ENCODE assay signal across 1 cellular context in genomic region chr2:134119672-134120159, GRCh38.
A peak's percentile ranks its signal among the peaks of the same experiment; 100 is the strongest.
TF ChIP-seq lines count a peak whose summit lies in the region.

No MANE protein-coding gene starts in this region.

TF ChIP-seq in HepG2, 621 proteins besides CTCF, POLR2A, EP300 and RAD21 (continued from another document and continues in another):
- TF ChIP-seq ZBTB4 (CRISPR knock-in tag; IDR thresholded peaks at IDR 0.05; ENCODE audit: borderline replicate concordance): 0 out of 2 replicates have a peak, but pooled peaks have one; percentile 30
- no peak for TF ChIP-seq ZNF646 (CRISPR knock-in tag; IDR thresholded peaks at IDR 0.05)
- TF ChIP-seq, protein P1, sequence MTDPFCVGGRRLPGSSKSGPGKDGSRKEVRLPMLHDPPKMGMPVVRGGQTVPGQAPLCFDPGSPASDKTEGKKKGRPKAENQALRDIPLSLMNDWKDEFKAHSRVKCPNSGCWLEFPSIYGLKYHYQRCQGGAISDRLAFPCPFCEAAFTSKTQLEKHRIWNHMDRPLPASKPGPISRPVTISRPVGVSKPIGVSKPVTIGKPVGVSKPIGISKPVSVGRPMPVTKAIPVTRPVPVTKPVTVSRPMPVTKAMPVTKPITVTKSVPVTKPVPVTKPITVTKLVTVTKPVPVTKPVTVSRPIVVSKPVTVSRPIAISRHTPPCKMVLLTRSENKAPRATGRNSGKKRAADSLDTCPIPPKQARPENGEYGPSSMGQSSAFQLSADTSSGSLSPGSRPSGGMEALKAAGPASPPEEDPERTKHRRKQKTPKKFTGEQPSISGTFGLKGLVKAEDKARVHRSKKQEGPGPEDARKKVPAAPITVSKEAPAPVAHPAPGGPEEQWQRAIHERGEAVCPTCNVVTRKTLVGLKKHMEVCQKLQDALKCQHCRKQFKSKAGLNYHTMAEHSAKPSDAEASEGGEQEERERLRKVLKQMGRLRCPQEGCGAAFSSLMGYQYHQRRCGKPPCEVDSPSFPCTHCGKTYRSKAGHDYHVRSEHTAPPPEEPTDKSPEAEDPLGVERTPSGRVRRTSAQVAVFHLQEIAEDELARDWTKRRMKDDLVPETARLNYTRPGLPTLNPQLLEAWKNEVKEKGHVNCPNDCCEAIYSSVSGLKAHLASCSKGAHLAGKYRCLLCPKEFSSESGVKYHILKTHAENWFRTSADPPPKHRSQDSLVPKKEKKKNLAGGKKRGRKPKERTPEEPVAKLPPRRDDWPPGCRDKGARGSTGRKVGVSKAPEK (CRISPR knock-in tag; IDR thresholded peaks at IDR 0.05; ENCODE audit: borderline replicate concordance): no peak
- peak; percentile 56; the same call in 1 of the 2 replicates for TF ChIP-seq KLF6 (CRISPR knock-in tag; IDR thresholded peaks at IDR 0.05)
- TF ChIP-seq ZNF598 (CRISPR knock-in tag; IDR thresholded peaks at IDR 0.05; ENCODE audit: borderline replicate concordance): peak; percentile 89; the same call in 1 of the 2 replicates
- 0 out of 2 replicates have a peak, but pooled peaks have one; percentile 79 for TF ChIP-seq ZSCAN12 (CRISPR knock-in tag; IDR thresholded peaks at IDR 0.05)
- no peak for TF ChIP-seq TFDP1 (CRISPR knock-in tag; IDR thresholded peaks at IDR 0.05; ENCODE audit: borderline replicate concordance)
- TF ChIP-seq IRX3 (CRISPR knock-in tag; IDR thresholded peaks at IDR 0.05; ENCODE audit: borderline replicate concordance, low read depth): 0 out of 2 replicates have a peak, but pooled peaks have one; percentile 24
- TF ChIP-seq ZEB1 (IDR thresholded peaks at IDR 0.05; ENCODE audit: insufficient replicate concordance, low read depth): peak; percentile 61
- no peak for TF ChIP-seq FOXM1 (CRISPR knock-in tag; IDR thresholded peaks at IDR 0.05)
- TF ChIP-seq THRA (CRISPR knock-in tag; IDR thresholded peaks at IDR 0.05; ENCODE audit: borderline replicate concordance): peak; percentile 61
- TF ChIP-seq HMG20B (CRISPR knock-in tag; conservative IDR thresholded peaks at IDR 0.05): 0 out of 2 replicates have a peak, but pooled peaks have one; percentile 37
- TF ChIP-seq TP53 (CRISPR knock-in tag; conservative IDR thresholded peaks at IDR 0.05): 0 out of 2 replicates have a peak, but pooled peaks have one; percentile 81
- no peak for TF ChIP-seq ZNF770 (CRISPR knock-in tag; IDR thresholded peaks at IDR 0.05)
- no peak for TF ChIP-seq ZNF432 (CRISPR knock-in tag; IDR thresholded peaks at IDR 0.05; ENCODE audit: borderline replicate concordance)
- TF ChIP-seq, protein P2, sequence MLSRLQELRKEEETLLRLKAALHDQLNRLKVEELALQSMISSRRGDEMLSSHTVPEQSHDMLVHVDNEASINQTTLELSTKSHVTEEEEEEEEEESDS (CRISPR knock-in tag; IDR thresholded peaks at IDR 0.05; ENCODE audit: borderline replicate concordance): no peak
- TF ChIP-seq CEBPB (IDR thresholded peaks at IDR 0.05; ENCODE audit: borderline replicate concordance, low read depth, low read length): no peak
- no peak for TF ChIP-seq U2AF1 (optimal IDR thresholded peaks at IDR 0.05; ENCODE audit: low read depth, low read length)
- peak; percentile 44; the same call in 1 of the 2 replicates for TF ChIP-seq ZNF33B (CRISPR knock-in tag; IDR thresholded peaks at IDR 0.05)
- peak; percentile 60; the same call in 1 of the 2 replicates for TF ChIP-seq ZNF788 (CRISPR knock-in tag; IDR thresholded peaks at IDR 0.05; ENCODE audit: borderline replicate concordance)
- TF ChIP-seq PHF21A (CRISPR knock-in tag; IDR thresholded peaks at IDR 0.05): peak; percentile 75
- TF ChIP-seq ZNF740 (CRISPR knock-in tag; IDR thresholded peaks at IDR 0.05): no peak
- TF ChIP-seq ZNF674 (CRISPR knock-in tag; IDR thresholded peaks at IDR 0.05; ENCODE audit: low read depth): no peak
- no peak for TF ChIP-seq ZNF296 (CRISPR knock-in tag; conservative IDR thresholded peaks at IDR 0.05)
- no peak for TF ChIP-seq CENPBD1 (CRISPR knock-in tag; IDR thresholded peaks at IDR 0.05; ENCODE audit: borderline replicate concordance, low read depth)
- 0 out of 2 replicates have a peak, but pooled peaks have one; percentile 62 for TF ChIP-seq MXD1 (CRISPR knock-in tag; IDR thresholded peaks at IDR 0.05)
- TF ChIP-seq ZNF501 (CRISPR knock-in tag; IDR thresholded peaks at IDR 0.05): peak; percentile 68
- TF ChIP-seq GABPB1 (CRISPR knock-in tag; IDR thresholded peaks at IDR 0.05): peak; percentile 66
- no peak for TF ChIP-seq CBFB (CRISPR knock-in tag; IDR thresholded peaks at IDR 0.05)
- peak; percentile 77 for TF ChIP-seq ARNT2 (CRISPR knock-in tag; IDR thresholded peaks at IDR 0.05; ENCODE audit: low read depth)
- peak; percentile 92 for TF ChIP-seq ZMYM3 (CRISPR knock-in tag; IDR thresholded peaks at IDR 0.05)
- no peak for TF ChIP-seq DNMT3B (CRISPR knock-in tag; conservative IDR thresholded peaks at IDR 0.05)
- no peak for TF ChIP-seq HOMEZ (CRISPR knock-in tag; IDR thresholded peaks at IDR 0.05; ENCODE audit: low read depth)
- TF ChIP-seq U2AF2 (IDR thresholded peaks at IDR 0.05; ENCODE audit: low read depth, low read length): no peak
- no peak for TF ChIP-seq ZNF335 (CRISPR knock-in tag; IDR thresholded peaks at IDR 0.05)
- no peak for TF ChIP-seq SP140L (CRISPR knock-in tag; IDR thresholded peaks at IDR 0.05; ENCODE audit: borderline replicate concordance)
- TF ChIP-seq FOXK2 (IDR thresholded peaks at IDR 0.05): no peak
- no peak; the same call in 1 of the 2 replicates for TF ChIP-seq ZNF552 (CRISPR knock-in tag; IDR thresholded peaks at IDR 0.05; ENCODE audit: borderline replicate concordance)
- peak; percentile 73; the same call in 1 of the 2 replicates for TF ChIP-seq RCOR2 (CRISPR knock-in tag; IDR thresholded peaks at IDR 0.05)
